ENCODE assay signal across 10 cellular contexts in genomic region chr9:20981486-20981885, GRCh38. TPM values are rescaled to one million over a fixed set of nuclear protein-coding genes. Genes with fewer than 3 reads are reported as not detected.
DNase-seq lines count a peak whose midpoint lies in the region; ATAC-seq, FAIRE-seq and TF ChIP-seq lines count a peak whose summit lies in the region.
"Had no signal": no experiment of that assay in that cellular context is flagged by ENCODE, and none has a peak within 500 bp of the region (broad histone marks: within the 10 kb centered on the region; RNA-seq: fewer than 3 reads in every experiment).

No MANE protein-coding gene starts in this region.

- intact Hi-C loops in thyroid gland (cut with DNase I) = no loop called here

- H3K9me3 ChIP-seq in thyroid gland = no peaks in the 10 kb centered on the region

- peaks cover 0 to 2% of the 10 kb centered on the region in 2 donors for H3K36me3 ChIP-seq in thyroid gland

- WGBS in thyroid gland, 2 donors = 9 to 16% methylated on average over 2 of the region's 2 CpGs

- no peaks in the 10 kb centered on the region for H3K27me3 ChIP-seq in thyroid gland

- TF ChIP-seq POLR2A in H54 (IDR thresholded peaks at IDR 0.05; ENCODE audit: low read depth, low read length) = no peak
- no peak for TF ChIP-seq POLR2A in thyroid gland (IDR thresholded peaks at IDR 0.05)

- ATAC-seq in HG03108 (IDR thresholded peaks at IDR 0.05; ENCODE audit: unreplicated experiment) (no peak), HG02763 (IDR thresholded peaks at IDR 0.05; ENCODE audit: unreplicated experiment) (no peak)

- peak overlapping the region; percentile 40 for H3K4me3 ChIP-seq in WI38 (ENCODE audit: low read depth, low read length)
- no peak overlapping the region for H3K4me3 ChIP-seq in thyroid gland (replicated peaks in 1 of 3)

- H3K27ac ChIP-seq in thyroid gland = peak overlapping the region; percentile 73 to 78 (median 77)

- DNase-seq in H54 (ENCODE audit: insufficient read length, low spot score) (peak; percentile 8), iris pigment epithelial cell (ENCODE audit: low read depth) (peak; percentile 70), thyroid gland (peak; percentile 58 to 61), NCI-H524 (lab: John Stamatoyannopoulos, UW) (no peak), T-helper 9 cell (no peak)
- DNase-seq: effector CD8-positive, alpha-beta T cell; NCI-H1092 treated with DMSO at 0.1 percent for 48 hours had no signal

- TF ChIP-seq CTCF in WI38 (IDR thresholded peaks at IDR 0.05; ENCODE audit: low read depth, low read length) (no peak), thyroid gland (IDR thresholded peaks at IDR 0.05) (no peak)

- FAIRE-seq in H54 (lab: Jason Lieb, UNC) = peak; percentile 88

- H3K4me1 ChIP-seq in thyroid gland = peaks cover 21 to 24% of the 10 kb centered on the region in 2 donors

RNA-seq across cellular contexts. Expression of gene HACD4, which starts 50.0 kb away (rescaled TPM):
- total RNA-seq in thyroid gland = 1 to 10 TPM; 1.8 to 4.8 (median 3.3) TPM

Comparison
In these comparisons a context has a peak if more than half of its experiments do, and no peak if none do; other contexts are left out.
1. DNase-seq: peak in H54 (single experiment), iris pigment epithelial cell (single experiment) and thyroid gland (2 of 2); none in NCI-H524 (0 of 2) and T-helper 9 cell (single experiment).